31 cellular contexts compared by ENCODE assay signal in genomic region chr11:64045700-64046099, GRCh38. TPM values are rescaled to one million over a fixed set of nuclear protein-coding genes. Genes with fewer than 3 reads are reported as not detected.
"Had no signal": no experiment of that assay in that cellular context is flagged by ENCODE, and none has a peak within 500 bp of the region (broad histone marks: within the 10 kb centered on the region; RNA-seq: fewer than 3 reads in every experiment).

No MANE protein-coding gene starts in this region.

- H3K9me3 ChIP-seq: colonic mucosa, esophagus muscularis mucosa, gastroesophageal sphincter, heart left ventricle, left lung, mucosa of descending colon, ovary, psoas muscle, spleen, transverse colon, upper lobe of right lung, uterus had no signal

- ATAC-seq: foreskin keratinocyte; gastroesophageal sphincter; heart left ventricle; left cardiac atrium; left lung; mucosa of descending colon; naive thymus-derived CD4-positive, alpha-beta T cell; psoas muscle; right cardiac atrium; stimulated activated memory B cell treated with anti-CD40 and anti-IgM and Interleukin-4, amounts not matched to agents 10 μg/mL and 1 μg/mL and 100 μg/mL, for 72 hours; stimulated activated naive CD8-positive, alpha-beta T cell treated with anti-CD3 and anti-CD28 coated beads, Interleukin-15, Interleukin-2, amounts not matched to agents 100 U/mL and 50 U/mL, for 24 hours; upper lobe of right lung had no signal

- H3K4me3 Mint-ChIP-seq: dendritic cell treated with granulocyte-macrophage colony-stimulating factor and Interleukin-4, amounts not matched to agents 40 ng/mL and 50 ng/mL, for 4 days; mesothelial cell of epicardium; naive thymus-derived CD4-positive, alpha-beta T cell; nephron; stimulated activated memory B cell treated with anti-CD40 and anti-IgM and Interleukin-4, amounts not matched to agents 10 μg/mL and 1 μg/mL and 100 μg/mL, for 72 hours had no signal

- H3K27ac ChIP-seq: colonic mucosa, foreskin keratinocyte, hepatocyte, left lung, ovary, psoas muscle, skin epidermis, spleen, upper lobe of right lung, uterus had no signal

- FAIRE-seq: endothelial cell of umbilical vein, kidney had no signal

- H3K79me2 ChIP-seq: hepatocyte had no signal

- H3K4me2 ChIP-seq: hepatocyte had no signal

- H3K36me3 ChIP-seq: colonic mucosa, esophagus muscularis mucosa, gastroesophageal sphincter, heart left ventricle, left lung, ovary, spleen, transverse colon, upper lobe of right lung, uterus had no signal

- H3K4me1 Mint-ChIP-seq: naive thymus-derived CD4-positive, alpha-beta T cell; stimulated activated memory B cell treated with anti-CD40 and anti-IgM and Interleukin-4, amounts not matched to agents 10 μg/mL and 1 μg/mL and 100 μg/mL, for 72 hours had no signal

- H3K36me3 Mint-ChIP-seq: mesothelial cell of epicardium; naive thymus-derived CD4-positive, alpha-beta T cell; stimulated activated memory B cell treated with anti-CD40 and anti-IgM and Interleukin-4, amounts not matched to agents 10 μg/mL and 1 μg/mL and 100 μg/mL, for 72 hours had no signal

- H2AFZ ChIP-seq: hepatocyte had no signal

- H3K4me1 ChIP-seq: colonic mucosa, foreskin keratinocyte, spleen, upper lobe of right lung, uterus had no signal

- H3K4me3 ChIP-seq: colonic mucosa, esophagus muscularis mucosa, gastroesophageal sphincter, heart left ventricle, hepatocyte, left lung, mucosa of descending colon, ovary, psoas muscle, skin epidermis, spleen, transverse colon, upper lobe of right lung, uterus had no signal

- H3K27me3 ChIP-seq: colonic mucosa, esophagus muscularis mucosa, foreskin keratinocyte, gastroesophageal sphincter, heart left ventricle, hepatocyte, left lung, ovary, transverse colon, upper lobe of right lung, uterus had no signal

- DNase-seq: colonic mucosa; effector memory CD4-positive, alpha-beta T cell; foreskin keratinocyte; heart left ventricle; kidney; left cardiac atrium; left lung; mesenchymal stem cell; mucosa of descending colon; naive thymus-derived CD4-positive, alpha-beta T cell; occipital lobe; ovary; psoas muscle; right cardiac atrium; spleen; stimulated activated CD4-positive, alpha-beta T cell treated with anti-CD3 and anti-CD28 coated beads, Interleukin-4, amount 100 ng/mL, for 4 hours; stimulated activated naive CD8-positive, alpha-beta T cell treated with anti-CD3 and anti-CD28 coated beads, Interleukin-15, Interleukin-2, amounts not matched to agents 100 U/mL and 50 U/mL, for 24 hours; transverse colon; upper lobe of right lung; uterus had no signal

- H3K27ac Mint-ChIP-seq: dendritic cell treated with granulocyte-macrophage colony-stimulating factor and Interleukin-4, amounts not matched to agents 40 ng/mL and 50 ng/mL, for 4 days; mesothelial cell of epicardium; naive thymus-derived CD4-positive, alpha-beta T cell; stimulated activated memory B cell treated with anti-CD40 and anti-IgM and Interleukin-4, amounts not matched to agents 10 μg/mL and 1 μg/mL and 100 μg/mL, for 72 hours had no signal

- H3K9me3 Mint-ChIP-seq: dendritic cell treated with granulocyte-macrophage colony-stimulating factor and Interleukin-4, amounts not matched to agents 40 ng/mL and 50 ng/mL, for 4 days; mesothelial cell of epicardium; naive thymus-derived CD4-positive, alpha-beta T cell; nephron; stimulated activated memory B cell treated with anti-CD40 and anti-IgM and Interleukin-4, amounts not matched to agents 10 μg/mL and 1 μg/mL and 100 μg/mL, for 72 hours had no signal

RNA-seq across cellular contexts. Expression of gene FLRT1, which starts 10.0 kb away (rescaled TPM):
- total RNA-seq: endothelial cell of umbilical vein; epithelial cell of proximal tubule; foreskin keratinocyte; lung microvascular endothelial cell; naive thymus-derived CD4-positive, alpha-beta T cell; upper lobe of right lung had no signal
- polyA plus RNA-seq: endothelial cell of umbilical vein, foreskin keratinocyte had no signal
